In genomic region chr11:86743223-86744118, GRCh38 we compare ENCODE assay signal across 8 cellular contexts. TPM values are rescaled to one million over a fixed set of nuclear protein-coding genes. Genes with fewer than 3 reads are reported as not detected.
DNase-seq lines count a peak whose midpoint lies in the region; ATAC-seq, FAIRE-seq and TF ChIP-seq lines count a peak whose summit lies in the region.

No MANE protein-coding gene starts in this region.

- POLR2A ChIA-PET in activated CD8-positive, alpha-beta T cell treated with anti-CD3 and anti-CD28 coated beads for 36 hours (lab: Charles Lee): no interaction called here
- POLR2A ChIA-PET in activated CD8-positive, alpha-beta T cell treated with anti-CD3 and anti-CD28 coated beads, Interleukin-2, amount 10 ng/mL, durations not matched to agents 7 days and 5 days (lab: Charles Lee): no interaction called here
- POLR2A ChIA-PET in PC-9 (lab: Charles Lee; ENCODE audit: unreplicated experiment): interaction anchor here (0.6 kb wide), 1 partner anchor 949 kb away, joined by 6 read pairs; no protein-coding TSS in a partner anchor

- peak overlapping the region; percentile 41; the same call in 1 of the 2 replicates for H2AFZ ChIP-seq in PC-9

- H3K4me1 ChIP-seq in PC-9 (replicated peaks; ENCODE audit: insufficient read depth) (peaks cover 72% of the 10 kb centered on the region), upper lobe of right lung (peaks cover 22% of the 10 kb centered on the region)

- peaks cover 53% of the 10 kb centered on the region for H3F3A ChIP-seq in PC-9 (ENCODE audit: insufficient read depth, low read depth)

- no TSS peak for BruUV-seq in PC-9 (replicated peaks; lab: Mats Ljungman, UMichigan)

- CTCF ChIA-PET in activated CD8-positive, alpha-beta T cell treated with anti-CD3 and anti-CD28 coated beads for 36 hours (lab: Charles Lee): no interaction called here
- CTCF ChIA-PET in activated CD8-positive, alpha-beta T cell treated with anti-CD3 and anti-CD28 coated beads, Interleukin-2, amount 10 ng/mL, durations not matched to agents 7 days and 5 days (lab: Charles Lee): no interaction called here
- CTCF ChIA-PET in PC-9 (lab: Charles Lee): no interaction called here

- peak; percentile 63 for DNase-seq in activated CD8-positive, alpha-beta T cell treated with anti-CD3 and anti-CD28 coated beads for 36 hours
- DNase-seq in activated CD8-positive, alpha-beta T cell treated with anti-CD3 and anti-CD28 coated beads, Interleukin-2, amount 10 ng/mL, durations not matched to agents 7 days and 5 days: no peak
- peak; percentile 80 to 100 for DNase-seq in PC-9
- no peak for DNase-seq in central memory CD8-positive, alpha-beta T cell (ENCODE audit: low spot score in 2 of 2)
- peak; percentile 95 for DNase-seq in myocyte (ENCODE audit: low read depth)
- DNase-seq in upper lobe of right lung: no peak
- no peak for DNase-seq in GM19239 (ENCODE audit: insufficient read length, low spot score)
- DNase-seq in NCI-H128 (lab: John Stamatoyannopoulos, UW; ENCODE audit: unreplicated experiment): no peak

- H3K27me3 ChIP-seq in PC-9 (ENCODE audit: insufficient read depth, low read depth): no peaks in the 10 kb centered on the region
- H3K27me3 ChIP-seq in upper lobe of right lung: no peaks in the 10 kb centered on the region

- H3K27ac Mint-ChIP-seq in activated CD8-positive, alpha-beta T cell treated with anti-CD3 and anti-CD28 coated beads for 36 hours: no peak overlapping the region
- H3K27ac Mint-ChIP-seq in activated CD8-positive, alpha-beta T cell treated with anti-CD3 and anti-CD28 coated beads, Interleukin-2, amount 10 ng/mL, durations not matched to agents 7 days and 5 days: no peak overlapping the region
- H3K27ac Mint-ChIP-seq in central memory CD8-positive, alpha-beta T cell (ENCODE audit: low read depth): no peak overlapping the region

- H3K4me2 ChIP-seq in PC-9: peak overlapping the region; percentile 69

- FAIRE-seq in GM19239 (lab: Jason Lieb, UNC): no peak

- H3K79me2 ChIP-seq in PC-9 (ENCODE audit: low read depth): no peaks in the 10 kb centered on the region

- no peaks in the 10 kb centered on the region for H3K9me3 Mint-ChIP-seq in activated CD8-positive, alpha-beta T cell treated with anti-CD3 and anti-CD28 coated beads for 36 hours
- no peaks in the 10 kb centered on the region for H3K9me3 Mint-ChIP-seq in activated CD8-positive, alpha-beta T cell treated with anti-CD3 and anti-CD28 coated beads, Interleukin-2, amount 10 ng/mL, durations not matched to agents 7 days and 5 days (ENCODE audit: insufficient read depth)
- no peaks in the 10 kb centered on the region for H3K9me3 Mint-ChIP-seq in central memory CD8-positive, alpha-beta T cell

- ATAC-seq in activated CD8-positive, alpha-beta T cell treated with anti-CD3 and anti-CD28 coated beads for 36 hours: peak; percentile 81
- ATAC-seq in activated CD8-positive, alpha-beta T cell treated with anti-CD3 and anti-CD28 coated beads, Interleukin-2, amount 10 ng/mL, durations not matched to agents 7 days and 5 days: no peak
- peak; percentile 32 for ATAC-seq in central memory CD8-positive, alpha-beta T cell (replicated peaks; ENCODE audit: extremely low read depth, poor library complexity, severe bottlenecking)
- ATAC-seq in upper lobe of right lung: peak; percentile 78

- H3K36me3 Mint-ChIP-seq in activated CD8-positive, alpha-beta T cell treated with anti-CD3 and anti-CD28 coated beads for 36 hours (ENCODE audit: low read depth): no peaks in the 10 kb centered on the region
- no peaks in the 10 kb centered on the region for H3K36me3 Mint-ChIP-seq in activated CD8-positive, alpha-beta T cell treated with anti-CD3 and anti-CD28 coated beads, Interleukin-2, amount 10 ng/mL, durations not matched to agents 7 days and 5 days (ENCODE audit: low read depth)
- H3K36me3 Mint-ChIP-seq in central memory CD8-positive, alpha-beta T cell (ENCODE audit: insufficient read depth): no peaks in the 10 kb centered on the region

- H3K27ac ChIP-seq in PC-9 (peak overlapping the region; percentile 97), upper lobe of right lung (peak overlapping the region; percentile 27)

- no peaks in the 10 kb centered on the region for H4K20me1 ChIP-seq in PC-9 (ENCODE audit: insufficient read depth)

- no peaks in the 10 kb centered on the region for H3K9me2 ChIP-seq in PC-9 (ENCODE audit: insufficient read depth)

- H3K36me3 ChIP-seq in PC-9 (ENCODE audit: low read depth) (no peaks in the 10 kb centered on the region), upper lobe of right lung (no peaks in the 10 kb centered on the region)

- TF ChIP-seq CTCF in activated CD8-positive, alpha-beta T cell treated with anti-CD3 and anti-CD28 coated beads for 36 hours (IDR thresholded peaks at IDR 0.05): no peak
- no peak for TF ChIP-seq CTCF in PC-9 (conservative IDR thresholded peaks at IDR 0.05)
- no peak for TF ChIP-seq CTCF in upper lobe of right lung (IDR thresholded peaks at IDR 0.05)

- H3K4me3 Mint-ChIP-seq in activated CD8-positive, alpha-beta T cell treated with anti-CD3 and anti-CD28 coated beads for 36 hours: no peak overlapping the region
- H3K4me3 Mint-ChIP-seq in activated CD8-positive, alpha-beta T cell treated with anti-CD3 and anti-CD28 coated beads, Interleukin-2, amount 10 ng/mL, durations not matched to agents 7 days and 5 days: no peak overlapping the region
- H3K4me3 Mint-ChIP-seq in central memory CD8-positive, alpha-beta T cell: no peak overlapping the region

- H3K27me3 Mint-ChIP-seq in activated CD8-positive, alpha-beta T cell treated with anti-CD3 and anti-CD28 coated beads for 36 hours: peaks cover 14% of the 10 kb centered on the region
- H3K27me3 Mint-ChIP-seq in activated CD8-positive, alpha-beta T cell treated with anti-CD3 and anti-CD28 coated beads, Interleukin-2, amount 10 ng/mL, durations not matched to agents 7 days and 5 days (ENCODE audit: low read depth): no peaks in the 10 kb centered on the region
- H3K27me3 Mint-ChIP-seq in central memory CD8-positive, alpha-beta T cell: no peaks in the 10 kb centered on the region

- intact Hi-C loops in activated CD8-positive, alpha-beta T cell treated with anti-CD3 and anti-CD28 coated beads for 36 hours (cut with micrococcal nuclease): no loop called here
- intact Hi-C loops in PC-9 (cut with micrococcal nuclease; ENCODE audit: unreplicated experiment) (loop anchor here (1.0 to 5.0 kb wide), 11 partner anchors 25 to 381 kb away; no protein-coding TSS in a partner anchor), upper lobe of right lung (cut with DNase I) (no loop called here)

- H3K4me3 ChIP-seq in PC-9 (peak overlapping the region; percentile 16; the same call in 1 of the 2 replicates), upper lobe of right lung (no peak overlapping the region)

- no peaks in the 10 kb centered on the region for H3K9me3 ChIP-seq in PC-9 (ENCODE audit: insufficient read depth, low read depth)
- H3K9me3 ChIP-seq in upper lobe of right lung: no peaks in the 10 kb centered on the region

- H3K4me1 Mint-ChIP-seq in activated CD8-positive, alpha-beta T cell treated with anti-CD3 and anti-CD28 coated beads for 36 hours (ENCODE audit: low read depth): peaks cover 10% of the 10 kb centered on the region
- H3K4me1 Mint-ChIP-seq in activated CD8-positive, alpha-beta T cell treated with anti-CD3 and anti-CD28 coated beads, Interleukin-2, amount 10 ng/mL, durations not matched to agents 7 days and 5 days (ENCODE audit: low read depth): no peaks in the 10 kb centered on the region
- no peaks in the 10 kb centered on the region for H3K4me1 Mint-ChIP-seq in central memory CD8-positive, alpha-beta T cell

RNA-seq across cellular contexts. Expression of gene PRSS23, which starts 56.9 kb away (rescaled TPM):
- total RNA-seq in activated CD8-positive, alpha-beta T cell treated with anti-CD3 and anti-CD28 coated beads for 36 hours: 1 to 10 TPM; 1.4 to 2.3 TPM
- total RNA-seq in activated CD8-positive, alpha-beta T cell treated with anti-CD3 and anti-CD28 coated beads, Interleukin-2, amount 10 ng/mL, durations not matched to agents 7 days and 5 days: under 1 TPM in 1 of 2 experiments, not detected in 1; 0.16 TPM
- total RNA-seq in PC-9 (2021) (221 and 235 TPM in 2 replicates), myocyte (75.2 and 105 TPM in 2 replicates), upper lobe of right lung (100 TPM)
- 840 TPM for polyA plus RNA-seq in myocyte (2012)

Comparison
In these comparisons a context has a peak if more than half of its experiments do, and no peak if none do; other contexts are left out.
1. DNase-seq: peak in activated CD8-positive, alpha-beta T cell treated with anti-CD3 and anti-CD28 coated beads for 36 hours (single experiment), PC-9 (2 of 2) and myocyte (single experiment); none in activated CD8-positive, alpha-beta T cell treated with anti-CD3 and anti-CD28 coated beads, Interleukin-2, amount 10 ng/mL, durations not matched to agents 7 days and 5 days (single experiment), central memory CD8-positive, alpha-beta T cell (0 of 2), upper lobe of right lung (single experiment), GM19239 (single experiment) and NCI-H128 (single experiment).
2. RNA of gene PRSS23, which starts 56.9 kb away (total RNA-seq): 221 to 235 TPM in PC-9, 100 TPM in upper lobe of right lung (single experiment) and 75.2 to 105 TPM in myocyte; 1.4 to 2.3 TPM in activated CD8-positive, alpha-beta T cell treated with anti-CD3 and anti-CD28 coated beads for 36 hours and 0.16 TPM in activated CD8-positive, alpha-beta T cell treated with anti-CD3 and anti-CD28 coated beads, Interleukin-2, amount 10 ng/mL, durations not matched to agents 7 days and 5 days; every median in the first group is over 10 times any median in the second.